8 cellular contexts compared by ENCODE assay signal in genomic region chr16:84831728-84832127, GRCh38. TPM values are rescaled to one million over a fixed set of nuclear protein-coding genes. Genes with fewer than 3 reads are reported as not detected.
DNase-seq lines count a peak whose midpoint lies in the region; ATAC-seq, FAIRE-seq and TF ChIP-seq lines count a peak whose summit lies in the region.
"Not testable (repeated sequence)": the region's sequence is repeated elsewhere in the genome, so short reads cannot be mapped to it uniquely, and the experiment has no call there.

No MANE protein-coding gene starts in this region.

- H3K36me3 Mint-ChIP-seq in HFFc6 (ENCODE audit: low read depth) = not testable (repeated sequence)

- TF ChIP-seq POLR2A in esophagus squamous epithelium (IDR thresholded peaks at IDR 0.05); sigmoid colon (IDR thresholded peaks at IDR 0.05): not testable (repeated sequence)

- not testable (repeated sequence) for H3K9me3 Mint-ChIP-seq in HFFc6

- H3K27ac Mint-ChIP-seq in HFFc6 = peak overlapping the region; percentile 97

- H3K4me1 ChIP-seq in esophagus squamous epithelium (peaks cover 22 to 96% (median 62%) of the 10 kb centered on the region in 3 donors), mucosa of stomach (ENCODE audit: control insufficient read depth, insufficient read depth, low read length) (peaks cover 26% of the 10 kb centered on the region), sigmoid colon (peaks cover 0 to 99% (median 97%) of the 10 kb centered on the region in 4 donors), subcutaneous abdominal adipose tissue (ENCODE audit: control insufficient read depth in 5 of 5, insufficient read depth in 5 of 5, low read length in 5 of 5) (peaks cover 3 to 44% (median 36%) of the 10 kb centered on the region in 5 donors), upper lobe of right lung (peaks cover 25% of the 10 kb centered on the region)
- H3K4me1 ChIP-seq in kidney (ENCODE audit: control insufficient read depth in 1 of 2, insufficient read depth in 1 of 2, low read depth in 1 of 2, low read length in 2 of 2) = not testable (repeated sequence)

- in situ Hi-C loops in brain microvascular endothelial cell (cut with HindIII; ENCODE audit: low pct_ligation_motif_present, low sequenced_read_pairs) = not testable (repeated sequence)

- intact Hi-C loops in esophagus squamous epithelium (cut with DNase I); kidney (cut with DNase I); sigmoid colon (cut with DNase I); upper lobe of right lung (cut with DNase I): not testable (repeated sequence)

- not testable (repeated sequence) for H3K36me3 ChIP-seq in brain microvascular endothelial cell (replicated peaks); esophagus squamous epithelium; kidney (ENCODE audit: control insufficient read depth in 1 of 2, insufficient read depth in 2 of 2, low read length in 2 of 2); mucosa of stomach (ENCODE audit: control insufficient read depth, insufficient read depth, low read length); subcutaneous abdominal adipose tissue (ENCODE audit: control insufficient read depth in 5 of 5, insufficient read depth in 5 of 5, low read length in 5 of 5); upper lobe of right lung
- peaks cover 0 to 21% (median 3%) of the 10 kb centered on the region in 4 donors for H3K36me3 ChIP-seq in sigmoid colon

- H3K4me1 Mint-ChIP-seq in HFFc6 (ENCODE audit: low read depth) = peaks cover 82% of the 10 kb centered on the region

- H3K4me3 ChIP-seq in brain microvascular endothelial cell (ENCODE audit: low read depth, low read length); esophagus squamous epithelium; kidney (ENCODE audit: low read length in 2 of 2); mucosa of stomach (ENCODE audit: low read length); subcutaneous abdominal adipose tissue (ENCODE audit: low read depth in 1 of 5, low read length in 5 of 5); upper lobe of right lung: not testable (repeated sequence)
- peak overlapping the region in 1 of 4 donors; percentile 5 for H3K4me3 ChIP-seq in sigmoid colon

- H3K27me3 Mint-ChIP-seq in HFFc6 (ENCODE audit: insufficient read depth) = not testable (repeated sequence)

- H3K9ac ChIP-seq in kidney (ENCODE audit: low read length in 2 of 2) = not testable (repeated sequence)
- H3K9ac ChIP-seq in mucosa of stomach (ENCODE audit: low read length) = peak overlapping the region; percentile 22
- peak overlapping the region in 1 of 5 donors; percentile 13 for H3K9ac ChIP-seq in subcutaneous abdominal adipose tissue (ENCODE audit: low read length in 5 of 5)

- not testable (repeated sequence) for H3K9me3 ChIP-seq in esophagus squamous epithelium; kidney (ENCODE audit: control insufficient read depth in 1 of 2, low read length in 2 of 2); mucosa of stomach (ENCODE audit: control insufficient read depth, low read length); sigmoid colon; subcutaneous abdominal adipose tissue (ENCODE audit: control insufficient read depth in 5 of 5, low read length in 5 of 5); upper lobe of right lung

- not testable (repeated sequence) for DNase-seq in HFFc6; brain microvascular endothelial cell; esophagus squamous epithelium (lab: John Stamatoyannopoulos, UW); kidney; upper lobe of right lung
- DNase-seq in sigmoid colon = peak; percentile 68

- not testable (repeated sequence) for TF ChIP-seq EP300 in sigmoid colon (IDR thresholded peaks at IDR 0.05)

- H3K27me3 ChIP-seq in brain microvascular endothelial cell (replicated peaks); esophagus squamous epithelium; mucosa of stomach (ENCODE audit: control insufficient read depth, insufficient read depth, low read length); sigmoid colon; subcutaneous abdominal adipose tissue (ENCODE audit: control insufficient read depth in 5 of 5, insufficient read depth in 4 of 5, low read length in 5 of 5); upper lobe of right lung: not testable (repeated sequence)

- TF ChIP-seq CTCF in HFFc6 (IDR thresholded peaks at IDR 0.05); brain microvascular endothelial cell (IDR thresholded peaks at IDR 0.05; ENCODE audit: low read depth, low read length, missing control alignments); esophagus squamous epithelium (IDR thresholded peaks at IDR 0.05); kidney (IDR thresholded peaks at IDR 0.05; ENCODE audit: borderline replicate concordance, extremely low read depth, insufficient read depth); sigmoid colon (IDR thresholded peaks at IDR 0.05); upper lobe of right lung (IDR thresholded peaks at IDR 0.05): not testable (repeated sequence)

- H3K27ac ChIP-seq in brain microvascular endothelial cell (peak overlapping the region; percentile 94), esophagus squamous epithelium (peak overlapping the region; percentile 68 to 96 (median 93)), kidney (ENCODE audit: low read depth in 2 of 2, low read length in 2 of 2) (peak overlapping the region; percentile 73 to 76), sigmoid colon (peak overlapping the region; percentile 96 to 100 (median 98)), subcutaneous abdominal adipose tissue (ENCODE audit: low read depth, low read length) (peak overlapping the region; percentile 54), upper lobe of right lung (peak overlapping the region; percentile 77)

- FAIRE-seq in kidney (lab: Jason Lieb, UNC) = not testable (repeated sequence)

- WGBS in esophagus squamous epithelium, 2 donors = 64 to 77% methylated on average over 10 of the region's 10 CpGs
- WGBS in sigmoid colon, 2 donors = 80 to 83% methylated on average over 10 of the region's 10 CpGs

- peak overlapping the region; percentile 78; the same call in 1 of the 2 replicates for H3K4me3 Mint-ChIP-seq in HFFc6

- not testable (repeated sequence) for ATAC-seq in upper lobe of right lung

RNA-seq across cellular contexts. Expression of gene CRISPLD2, which starts 11.9 kb away (rescaled TPM):
- 10 to 100 TPM; 12.2 to 15.5 (median 13.6) TPM for total RNA-seq in HFFc6 (2021; fragmentation: NEBNext Ultra II Directional; extraction: Animal tissue kit (Norgen Biotek cat#: 25700))
- total RNA-seq in esophagus squamous epithelium (100 to 1,000 TPM in 1 of 4 donors, 10 to 100 TPM in 2, 1 to 10 TPM in 1; 6.0 to 166 (median 24.2) TPM), kidney (108 TPM), sigmoid colon (100 to 1,000 TPM; 140 to 545 (median 260) TPM), upper lobe of right lung (61.9 TPM)
- polyA plus RNA-seq in kidney (ENCODE audit: insufficient read depth, low read depth, low replicate concordance) (4.8 TPM), sigmoid colon (10 to 100 TPM in 1 of 3 donors, 1 to 10 TPM in 2; 3.0 to 27.3 (median 6.0) TPM)
